ENCODE assay signal across 8 cellular contexts in genomic region chr17:6640536-6641373, GRCh38. TPM values are rescaled to one million over a fixed set of nuclear protein-coding genes. Genes with fewer than 3 reads are reported as not detected.
A peak's percentile ranks its signal among the peaks of the same experiment; 100 is the strongest.
DNase-seq lines count a peak whose midpoint lies in the region; ATAC-seq and TF ChIP-seq lines count a peak whose summit lies in the region.

Gene KIAA0753 (minus strand): TSS chr17:6640711. CDS start chr17:6635103, 5,608 bp downstream.
Gene TXNDC17 (plus strand): TSS chr17:6641060. CDS start chr17:6641083, 23 bp downstream.

- peak; percentile 86 for DNase-seq in DMS114 treated with DMSO at 0.1 percent for 48 hours (lab: John Stamatoyannopoulos, UW; ENCODE audit: unreplicated experiment)
- peak; percentile 74 to 94 for DNase-seq in PC-9
- DNase-seq in activated T-cell treated with anti-CD3 and anti-CD28 coated beads for 48 hours (ENCODE audit: low read depth): peak; percentile 94
- peak; percentile 91 to 93 for DNase-seq in erythroblast (lab: John Stamatoyannopoulos, UW)
- peak; percentile 83 to 85 for DNase-seq in stimulated activated CD8-positive, alpha-beta memory T cell treated with anti-CD3 and anti-CD28 coated beads, Interleukin-7, amount 100 ng/mL, for 1 hour (ENCODE audit: low read depth in 2 of 2)

- no peak for TF ChIP-seq RAD21 in Ishikawa (IDR thresholded peaks at IDR 0.05; ENCODE audit: low read depth)

- H3K27me3 ChIP-seq in PC-9 (ENCODE audit: insufficient read depth, low read depth): no peaks in the 10 kb centered on the region
- H3K27me3 ChIP-seq in muscle layer of colon (ENCODE audit: control insufficient read depth in 1 of 2, insufficient read depth in 2 of 2, low read length in 2 of 2): no peaks in the 10 kb centered on the region

- H3K9me2 ChIP-seq in PC-9 (ENCODE audit: insufficient read depth): no peaks in the 10 kb centered on the region

- H3K79me2 ChIP-seq in PC-9 (ENCODE audit: low read depth): peaks cover 73% of the 10 kb centered on the region

- H3F3A ChIP-seq in PC-9 (ENCODE audit: insufficient read depth, low read depth): peaks cover 47% of the 10 kb centered on the region

- POLR2A ChIA-PET in PC-9 (lab: Charles Lee; ENCODE audit: unreplicated experiment): interaction anchor here (0.6 to 0.8 kb wide), 2 partner anchors 32 to 168 kb away, joined by 3 to 5 read pairs; no protein-coding TSS in a partner anchor

- TF ChIP-seq EP300 in Ishikawa (IDR thresholded peaks at IDR 0.05; ENCODE audit: borderline replicate concordance): no peak

- peak within 1 kb of the TSS; percentile 81 for H3K4me3 ChIP-seq in PC-9
- H3K4me3 ChIP-seq in muscle layer of colon (ENCODE audit: low read depth in 1 of 2, low read length in 2 of 2): peak within 1 kb of the TSS; percentile 90 to 93

- CTCF ChIA-PET in PC-9 (lab: Charles Lee): no interaction called here

- TSS peak; percentile 1 for BruUV-seq in PC-9 (replicated peaks; lab: Mats Ljungman, UMichigan)

- H3K27ac ChIP-seq in PC-9 (peak within 1 kb of the TSS; percentile 71), muscle layer of colon (ENCODE audit: low read depth, low read length) (peak within 1 kb of the TSS; percentile 91)

- peaks cover 31% of the 10 kb centered on the region for H3K4me1 ChIP-seq in PC-9 (replicated peaks; ENCODE audit: insufficient read depth)
- H3K4me1 ChIP-seq in muscle layer of colon (ENCODE audit: insufficient read depth, low read length): peaks cover 25% of the 10 kb centered on the region

- H2AFZ ChIP-seq in PC-9: peak within 1 kb of the TSS; percentile 93

- peaks cover 24% of the 10 kb centered on the region for H3K36me3 ChIP-seq in PC-9 (ENCODE audit: low read depth)
- peaks cover 23% of the 10 kb centered on the region for H3K36me3 ChIP-seq in muscle layer of colon (ENCODE audit: insufficient read depth, low read length)

- no peaks in the 10 kb centered on the region for H3K9me3 ChIP-seq in PC-9 (ENCODE audit: insufficient read depth, low read depth)
- no peaks in the 10 kb centered on the region for H3K9me3 ChIP-seq in muscle layer of colon (ENCODE audit: low read length)

- H3K4me2 ChIP-seq in PC-9: peak within 1 kb of the TSS; percentile 95

- TF ChIP-seq POLR2A in erythroblast (IDR thresholded peaks at IDR 0.05; ENCODE audit: low read length): peak; percentile 89

- TF ChIP-seq CTCF in PC-9 (conservative IDR thresholded peaks at IDR 0.05): no peak

- ATAC-seq in GM21528 (IDR thresholded peaks at IDR 0.05; ENCODE audit: low FRiP score, unreplicated experiment): peak; percentile 85

- H4K20me1 ChIP-seq in PC-9 (ENCODE audit: insufficient read depth): peaks cover 9% of the 10 kb centered on the region; the same call in 1 of the 2 replicates

- H3K9ac ChIP-seq in muscle layer of colon (ENCODE audit: low read length): peak within 1 kb of the TSS; percentile 62

- intact Hi-C loops in PC-9 (cut with micrococcal nuclease; ENCODE audit: unreplicated experiment): loop anchor here (2.0 to 5.0 kb wide), 2 partner anchors 168 to 183 kb away; no protein-coding TSS in a partner anchor

TF ChIP-seq in Ishikawa, 13 proteins besides CTCF, POLR2A, EP300 and RAD21:
- TF ChIP-seq TAF1 (IDR thresholded peaks at IDR 0.05; ENCODE audit: low read depth): peak; percentile 75
- TF ChIP-seq CREB1 (IDR thresholded peaks at IDR 0.05; ENCODE audit: low read depth): no peak
- no peak for TF ChIP-seq NFIC (IDR thresholded peaks at IDR 0.05)
- TF ChIP-seq, protein P1, sequence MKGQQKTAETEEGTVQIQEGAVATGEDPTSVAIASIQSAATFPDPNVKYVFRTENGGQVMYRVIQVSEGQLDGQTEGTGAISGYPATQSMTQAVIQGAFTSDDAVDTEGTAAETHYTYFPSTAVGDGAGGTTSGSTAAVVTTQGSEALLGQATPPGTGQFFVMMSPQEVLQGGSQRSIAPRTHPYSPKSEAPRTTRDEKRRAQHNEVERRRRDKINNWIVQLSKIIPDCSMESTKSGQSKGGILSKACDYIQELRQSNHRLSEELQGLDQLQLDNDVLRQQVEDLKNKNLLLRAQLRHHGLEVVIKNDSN (IDR thresholded peaks at IDR 0.05): no peak
- TF ChIP-seq TCF12 (IDR thresholded peaks at IDR 0.05; ENCODE audit: low read depth): peak; percentile 60
- peak; percentile 85 for TF ChIP-seq EGR1 (IDR thresholded peaks at IDR 0.05)
- TF ChIP-seq YY1 (IDR thresholded peaks at IDR 0.05; ENCODE audit: low read depth): peak; percentile 11; the same call in 1 of the 2 replicates
- TF ChIP-seq REST (IDR thresholded peaks at IDR 0.05; ENCODE audit: low read depth): 0 out of 2 replicates have a peak, but pooled peaks have one; percentile 29
- TF ChIP-seq FOXM1 (IDR thresholded peaks at IDR 0.05; ENCODE audit: borderline replicate concordance, low read depth): no peak
- 0 out of 2 replicates have a peak, but pooled peaks have one; percentile 36 for TF ChIP-seq ZBTB7A (IDR thresholded peaks at IDR 0.05; ENCODE audit: low read depth)
- no peak for TF ChIP-seq CEBPB (IDR thresholded peaks at IDR 0.05)
- TF ChIP-seq, protein P2, sequence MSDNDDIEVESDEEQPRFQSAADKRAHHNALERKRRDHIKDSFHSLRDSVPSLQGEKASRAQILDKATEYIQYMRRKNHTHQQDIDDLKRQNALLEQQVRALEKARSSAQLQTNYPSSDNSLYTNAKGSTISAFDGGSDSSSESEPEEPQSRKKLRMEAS (IDR thresholded peaks at IDR 0.05): peak; percentile 73
- TF ChIP-seq TEAD4 (IDR thresholded peaks at IDR 0.05): no peak

RNA-seq across cellular contexts. Expression of gene KIAA0753, which starts in this region (rescaled TPM):
- 34.1 and 47.0 TPM in 2 replicates for total RNA-seq in PC-9 (2021)

RNA-seq across cellular contexts. Expression of gene TXNDC17, which starts in this region (rescaled TPM):
- total RNA-seq in PC-9 (2021): 103 and 114 TPM in 2 replicates

Comparison
In these comparisons a context has a peak if more than half of its experiments do, and no peak if none do; other contexts are left out.
1. Peak in every context shown above with its lines: DNase-seq, ATAC-seq, H3K4me3 ChIP-seq and H3K27ac ChIP-seq.